16 cellular contexts compared by ENCODE assay signal in the genomic region with DNA sequence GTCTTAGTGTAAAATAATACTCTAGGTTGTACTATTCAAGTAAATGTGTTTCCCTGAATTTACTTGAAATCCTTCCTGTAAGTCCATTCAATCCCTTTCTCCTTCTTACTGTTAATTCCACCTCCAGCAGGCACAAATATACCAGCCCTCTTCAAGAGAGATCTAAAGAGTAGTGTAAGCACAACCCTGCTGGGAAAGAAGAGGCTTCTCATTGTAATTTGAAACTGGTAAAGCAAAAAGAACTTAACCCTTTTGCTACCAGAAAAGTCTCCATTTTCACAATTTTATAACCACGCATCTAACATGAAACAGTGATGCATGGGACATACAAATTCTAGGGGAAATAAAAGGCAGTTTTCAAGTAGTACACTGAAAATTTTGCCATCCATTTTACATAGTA. TPM values are rescaled to one million over a fixed set of nuclear protein-coding genes. Genes with fewer than 3 reads are reported as not detected.
DNase-seq lines count a peak whose midpoint lies in the region; ATAC-seq, FAIRE-seq and TF ChIP-seq lines count a peak whose summit lies in the region.
"Had no signal": no experiment of that assay in that cellular context is flagged by ENCODE, and none has a peak within 500 bp of the region (broad histone marks: within the 10 kb centered on the region; RNA-seq: fewer than 3 reads in every experiment).

A gene (minus strand): TSS at position 171 of the 400 bp plus-strand sequence. CDS start 725 bp downstream, outside the sequence.

- peak within 1 kb of the TSS in 1 of 4 experiments; percentile 63 for H3K4me3 ChIP-seq in fibroblast of lung (replicated peaks in 1 of 4; ENCODE audit: control extremely low read depth in 1 of 4, insufficient read depth in 1 of 4, low read depth in 3 of 4, low read length in 4 of 4)
- H3K4me3 ChIP-seq in neural cell (ENCODE audit: low read length), result no peak within 1 kb of the TSS

- no peaks in the 10 kb centered on the region for H4K20me1 ChIP-seq in fibroblast of lung (ENCODE audit: control insufficient read depth, extremely low read depth, insufficient read depth, low read length)
- no peaks in the 10 kb centered on the region for H4K20me1 ChIP-seq in neural cell (ENCODE audit: insufficient read depth)

- no peaks in the 10 kb centered on the region for H3K9me2 ChIP-seq in neural cell (ENCODE audit: insufficient read depth, low read length)

- H3K27me3 ChIP-seq in fibroblast of lung (ENCODE audit: control insufficient read depth, insufficient read depth, low read length) (no peaks in the 10 kb centered on the region), neural cell (ENCODE audit: insufficient read depth, low read depth, low read length) (no peaks in the 10 kb centered on the region)

- H2AFZ ChIP-seq in fibroblast of lung (ENCODE audit: low read length) (no peak within 1 kb of the TSS), neural cell (ENCODE audit: low read depth, low read length) (no peak within 1 kb of the TSS)

- no peaks in the 10 kb centered on the region for H3F3A ChIP-seq in neural cell (ENCODE audit: insufficient read depth, low read length, poor library complexity, severe bottlenecking)

- TF ChIP-seq POLR2A in H54 (IDR thresholded peaks at IDR 0.05; ENCODE audit: low read depth, low read length), result no peak

- no peak for TF ChIP-seq EP300 in neural cell (conservative IDR thresholded peaks at IDR 0.05; ENCODE audit: poor library complexity, severe bottlenecking)

- H3K27ac ChIP-seq in fibroblast of lung (ENCODE audit: insufficient read depth, low read length) (no peak within 1 kb of the TSS), neural cell (ENCODE audit: low read length) (no peak within 1 kb of the TSS)

- H3K9me3 Mint-ChIP-seq in activated T-helper 17 cell treated with anti-CD3 and anti-CD28 coated beads, Interleukin-2, amount 50 U/mL, for 72 hours, result peaks cover 4% of the 10 kb centered on the region
- H3K9me3 Mint-ChIP-seq: activated CD8-positive, alpha-beta T cell treated with anti-CD3 and anti-CD28 coated beads for 36 hours; activated naive CD8-positive, alpha-beta T cell treated with anti-CD3 and anti-CD28 coated beads, Interleukin-2, amount 10 ng/mL, durations not matched to agents 7 days and 5 days; CD14-positive monocyte had no signal

- H3K79me2 ChIP-seq in fibroblast of lung (ENCODE audit: control insufficient read depth, insufficient read depth, low read length) (no peaks in the 10 kb centered on the region), neural cell (replicated peaks; ENCODE audit: insufficient read depth, low read length) (no peaks in the 10 kb centered on the region)

- no peaks in the 10 kb centered on the region for H3K4me1 ChIP-seq in fibroblast of lung (ENCODE audit: control insufficient read depth, extremely low read depth, insufficient read depth, low read length)

- H3K9ac ChIP-seq in fibroblast of lung (ENCODE audit: insufficient read depth, low read length) (no peak within 1 kb of the TSS), neural cell (ENCODE audit: low read length) (no peak within 1 kb of the TSS)

- TF ChIP-seq RAD21 in neural cell (conservative IDR thresholded peaks at IDR 0.05), result no peak

- H3K4me3 Mint-ChIP-seq in activated T-helper 17 cell treated with anti-CD3 and anti-CD28 coated beads, Interleukin-2, amount 50 U/mL, for 72 hours, result no peak within 1 kb of the TSS
- H3K4me3 Mint-ChIP-seq: activated CD8-positive, alpha-beta T cell treated with anti-CD3 and anti-CD28 coated beads for 36 hours; activated naive CD8-positive, alpha-beta T cell treated with anti-CD3 and anti-CD28 coated beads, Interleukin-2, amount 10 ng/mL, durations not matched to agents 7 days and 5 days; CD14-positive monocyte; natural killer cell had no signal

- no peaks in the 10 kb centered on the region for H3K36me3 ChIP-seq in fibroblast of lung (ENCODE audit: control insufficient read depth, insufficient read depth, low read length)
- no peaks in the 10 kb centered on the region for H3K36me3 ChIP-seq in neural cell (ENCODE audit: insufficient read depth, low read length)

- H3K4me2 ChIP-seq in fibroblast of lung (ENCODE audit: extremely low read depth, insufficient read depth, low read length), result peak within 1 kb of the TSS; percentile 1
- H3K4me2 ChIP-seq in neural cell (ENCODE audit: low read length), result no peak within 1 kb of the TSS

- TF ChIP-seq CTCF in fibroblast of lung (conservative IDR thresholded peaks at IDR 0.05 in 1 of 2, IDR thresholded peaks at IDR 0.05 in 1 of 2; ENCODE audit: low read depth in 1 of 2, low read length in 2 of 2) (no peak), neural cell (IDR thresholded peaks at IDR 0.05; ENCODE audit: poor library complexity, severe bottlenecking) (no peak)

- DNase-seq in H54 (ENCODE audit: insufficient read length, low spot score), result no peak
- peak; percentile 10 to 72 for DNase-seq in NCI-H524 (lab: John Stamatoyannopoulos, UW)
- peak in 1 of 2 donors; percentile 53 for DNase-seq in fibroblast of lung (ENCODE audit: low read depth in 2 of 2)
- DNase-seq in GOT3 (lab: John Stamatoyannopoulos, UW), result no peak
- DNase-seq in mucosa of gallbladder (ENCODE audit: low spot score), result no peak
- DNase-seq: activated CD8-positive, alpha-beta T cell treated with anti-CD3 and anti-CD28 coated beads for 36 hours; activated naive CD8-positive, alpha-beta T cell treated with anti-CD3 and anti-CD28 coated beads, Interleukin-2, amount 10 ng/mL, durations not matched to agents 7 days and 5 days; head of caudate nucleus; natural killer cell; T-helper 9 cell had no signal

- H3K9me3 ChIP-seq in fibroblast of lung (ENCODE audit: control insufficient read depth, insufficient read depth, low read depth, low read length) (no peaks in the 10 kb centered on the region), neural cell (ENCODE audit: low read length) (no peaks in the 10 kb centered on the region)

- no peak for ATAC-seq in HG03439 (IDR thresholded peaks at IDR 0.05; ENCODE audit: unreplicated experiment)
- ATAC-seq in activated T-helper 17 cell treated with anti-CD3 and anti-CD28 coated beads, Interleukin-2, amount 50 U/mL, for 72 hours (replicated peaks), result no peak
- ATAC-seq: activated CD8-positive, alpha-beta T cell treated with anti-CD3 and anti-CD28 coated beads for 36 hours; natural killer cell had no signal

- peak; percentile 95 for FAIRE-seq in H54 (lab: Jason Lieb, UNC)

- H3K36me3 Mint-ChIP-seq in activated T-helper 17 cell treated with anti-CD3 and anti-CD28 coated beads, Interleukin-2, amount 50 U/mL, for 72 hours (ENCODE audit: low read depth), result no peaks in the 10 kb centered on the region
- H3K36me3 Mint-ChIP-seq: activated naive CD8-positive, alpha-beta T cell treated with anti-CD3 and anti-CD28 coated beads, Interleukin-2, amount 10 ng/mL, durations not matched to agents 7 days and 5 days; CD14-positive monocyte; natural killer cell had no signal

- H3K27ac Mint-ChIP-seq in activated T-helper 17 cell treated with anti-CD3 and anti-CD28 coated beads, Interleukin-2, amount 50 U/mL, for 72 hours, result no peak within 1 kb of the TSS
- H3K27ac Mint-ChIP-seq: activated CD8-positive, alpha-beta T cell treated with anti-CD3 and anti-CD28 coated beads for 36 hours; activated naive CD8-positive, alpha-beta T cell treated with anti-CD3 and anti-CD28 coated beads, Interleukin-2, amount 10 ng/mL, durations not matched to agents 7 days and 5 days; CD14-positive monocyte; natural killer cell had no signal

- no peaks in the 10 kb centered on the region for H3K4me1 Mint-ChIP-seq in activated T-helper 17 cell treated with anti-CD3 and anti-CD28 coated beads, Interleukin-2, amount 50 U/mL, for 72 hours
- H3K4me1 Mint-ChIP-seq: activated naive CD8-positive, alpha-beta T cell treated with anti-CD3 and anti-CD28 coated beads, Interleukin-2, amount 10 ng/mL, durations not matched to agents 7 days and 5 days; CD14-positive monocyte; natural killer cell had no signal

- H3K27me3 Mint-ChIP-seq in activated T-helper 17 cell treated with anti-CD3 and anti-CD28 coated beads, Interleukin-2, amount 50 U/mL, for 72 hours, result no peaks in the 10 kb centered on the region
- H3K27me3 Mint-ChIP-seq: activated CD8-positive, alpha-beta T cell treated with anti-CD3 and anti-CD28 coated beads for 36 hours; activated naive CD8-positive, alpha-beta T cell treated with anti-CD3 and anti-CD28 coated beads, Interleukin-2, amount 10 ng/mL, durations not matched to agents 7 days and 5 days had no signal

TF ChIP-seq in neural cell, 6 proteins besides CTCF, POLR2A, EP300 and RAD21:
- TF ChIP-seq EZH2 (IDR thresholded peaks at IDR 0.05; ENCODE audit: borderline replicate concordance, insufficient read depth, low read length, poor library complexity, severe bottlenecking), result no peak
- TF ChIP-seq POLR2AphosphoS5 (IDR thresholded peaks at IDR 0.05), result peak; percentile 44
TF ChIP-seq in neural cell: peak in this region for 1.

RNA-seq across cellular contexts. Expression of the gene that starts here (rescaled TPM):
- 1.0 and 1.5 TPM in 2 replicates for total RNA-seq in fibroblast of lung
- polyA plus RNA-seq in fibroblast of lung, result 0.05 TPM in 1 of 2 replicates, not detected in the other
- polyA plus RNA-seq in fibroblast of lung (2012), result 0.05 TPM in 1 of 2 replicates, not detected in the other
- polyA minus RNA-seq in fibroblast of lung (ENCODE audit: low replicate concordance), result not detected in 2 replicates
- polyA plus RNA-seq in neural cell, result 0.12 and 0.14 TPM in 2 replicates
- polyA minus RNA-seq in neural cell, result 0.23 and 0.24 TPM in 2 replicates
- total RNA-seq in mucosa of gallbladder, result 2.4 TPM
- not detected for total RNA-seq in activated T-helper 17 cell treated with anti-CD3 and anti-CD28 coated beads, Interleukin-2, amount 50 U/mL, for 72 hours
- total RNA-seq: activated CD8-positive, alpha-beta T cell treated with anti-CD3 and anti-CD28 coated beads for 36 hours; activated naive CD8-positive, alpha-beta T cell treated with anti-CD3 and anti-CD28 coated beads, Interleukin-2, amount 10 ng/mL, durations not matched to agents 7 days and 5 days; dermis microvascular lymphatic vessel endothelial cell; natural killer cell; OCI-LY7 had no signal
- polyA plus RNA-seq: CD14-positive monocyte had no signal

Comparison
In these comparisons a context has a peak if more than half of its experiments do, and no peak if none do; other contexts are left out.
1. DNase-seq: peak in NCI-H524 (2 of 2); none in H54 (single experiment), GOT3 (single experiment) and mucosa of gallbladder (single experiment).